ENCODE assay signal across 9 cellular contexts in genomic region chr20:1336699-1337387, GRCh38. TPM values are rescaled to one million over a fixed set of nuclear protein-coding genes. Genes with fewer than 3 reads are reported as not detected.
DNase-seq lines count a peak whose midpoint lies in the region; ATAC-seq and TF ChIP-seq lines count a peak whose summit lies in the region.
"Had no signal": no experiment of that assay in that cellular context is flagged by ENCODE, and none has a peak within 500 bp of the region (broad histone marks: within the 10 kb centered on the region; RNA-seq: fewer than 3 reads in every experiment).

No MANE protein-coding gene starts in this region.

- peak overlapping the region; percentile 20 for H3K4me3 ChIP-seq in left ventricle myocardium inferior
- H3K4me3 ChIP-seq in spleen, result peak overlapping the region in 1 of 8 donors; percentile 15
- H3K4me3 ChIP-seq: SJSA1 had no signal

- ATAC-seq in activated naive CD4-positive, alpha-beta T cell treated with anti-CD3 and anti-CD28 coated beads, Interleukin-2, amount 50 U/mL, for 72 hours, result no peak
- ATAC-seq in GM19467 (IDR thresholded peaks at IDR 0.05; ENCODE audit: unreplicated experiment), result no peak
- ATAC-seq in HG03469 (IDR thresholded peaks at IDR 0.05; ENCODE audit: unreplicated experiment), result no peak

- peaks cover 0 to 6% of the 10 kb centered on the region in 2 donors for H3K36me3 Mint-ChIP-seq in activated naive CD4-positive, alpha-beta T cell treated with anti-CD3 and anti-CD28 coated beads, Interleukin-2, amount 50 U/mL, for 72 hours

- H3K4me1 ChIP-seq in left ventricle myocardium inferior (peaks cover 52% of the 10 kb centered on the region), spleen (peaks cover 17 to 66% (median 33%) of the 10 kb centered on the region in 6 donors)

- intact Hi-C loops in left ventricle myocardium inferior (cut with micrococcal nuclease), result no loop called here
- intact Hi-C loops in spleen (cut with DNase I; ENCODE audit: low total_unique reads), result no loop called here

- H3K27me3 ChIP-seq in left ventricle myocardium inferior (ENCODE audit: low read depth), result no peaks in the 10 kb centered on the region
- H3K27me3 ChIP-seq in spleen (replicated peaks in 1 of 7), result no peaks in the 10 kb centered on the region
- H3K27me3 ChIP-seq: SJSA1 had no signal

- H3K9me3 ChIP-seq in left ventricle myocardium inferior (replicated peaks) (no peaks in the 10 kb centered on the region), spleen (no peaks in the 10 kb centered on the region)
- H3K9me3 ChIP-seq: SJSA1 had no signal

- TF ChIP-seq POLR2A in spleen (IDR thresholded peaks at IDR 0.05), result no peak

- WGBS in spleen, 5 donors, result 23 to 39% (median 27%) methylated on average over 12 to 14 of the region's 14 CpGs

- peak overlapping the region; percentile 81 for H3K27ac ChIP-seq in left ventricle myocardium inferior (replicated peaks)
- peak overlapping the region; percentile 2 to 72 (median 64) for H3K27ac ChIP-seq in spleen
- H3K27ac ChIP-seq: SJSA1 had no signal

- peak overlapping the region; percentile 85 to 88 for H3K27ac Mint-ChIP-seq in activated naive CD4-positive, alpha-beta T cell treated with anti-CD3 and anti-CD28 coated beads, Interleukin-2, amount 50 U/mL, for 72 hours

- H3K36me3 ChIP-seq in left ventricle myocardium inferior, result no peaks in the 10 kb centered on the region
- H3K36me3 ChIP-seq in spleen, result peaks cover 0 to 28% (median 0%) of the 10 kb centered on the region in 6 donors

- DNase-seq in HCEC 1CT, result peak; percentile 36
- DNase-seq in activated naive CD4-positive, alpha-beta T cell treated with anti-CD3 and anti-CD28 coated beads, Interleukin-2, amount 50 U/mL, for 72 hours (ENCODE audit: low spot score in 2 of 2), result no peak
- DNase-seq in left ventricle myocardium inferior, result peak; percentile 84
- DNase-seq in spleen, result peak; percentile 89
- DNase-seq in HK-2 (ENCODE audit: unreplicated experiment), result no peak
- DNase-seq in effector CD8-positive, alpha-beta T cell (lab: John Stamatoyannopoulos, UW), result no peak

- TF ChIP-seq CTCF in left ventricle myocardium inferior (IDR thresholded peaks at IDR 0.05; ENCODE audit: borderline replicate concordance) (no peak), spleen (IDR thresholded peaks at IDR 0.05 in 8 of 11, conservative IDR thresholded peaks at IDR 0.05 in 3 of 11) (no peak)

- no peaks in the 10 kb centered on the region for H3K9me3 Mint-ChIP-seq in activated naive CD4-positive, alpha-beta T cell treated with anti-CD3 and anti-CD28 coated beads, Interleukin-2, amount 50 U/mL, for 72 hours

RNA-seq across cellular contexts. Expression of gene SDCBP2, which starts 7.9 kb away (rescaled TPM):
- total RNA-seq in activated naive CD4-positive, alpha-beta T cell treated with anti-CD3 and anti-CD28 coated beads, Interleukin-2, amount 50 U/mL, for 72 hours, result 10 to 100 TPM in 1 of 2 donors, 1 to 10 TPM in 1; 4.9 to 18.5 TPM
- total RNA-seq in left ventricle myocardium inferior (2.2 TPM), spleen (1 to 10 TPM; 2.1 to 7.1 (median 3.5) TPM)
- 1 to 10 TPM; 2.0 to 3.7 (median 3.0) TPM for polyA plus RNA-seq in spleen

RNA-seq across cellular contexts. Expression of gene FKBP1A, which starts 56.0 kb away (rescaled TPM):
- total RNA-seq in activated naive CD4-positive, alpha-beta T cell treated with anti-CD3 and anti-CD28 coated beads, Interleukin-2, amount 50 U/mL, for 72 hours, result 100 to 1,000 TPM; 147 to 374 TPM
- total RNA-seq in left ventricle myocardium inferior, result 124 TPM
- 100 to 1,000 TPM; 167 to 338 (median 260) TPM for total RNA-seq in spleen
- 100 to 1,000 TPM; 135 to 286 (median 209) TPM for polyA plus RNA-seq in spleen

Comparison
In these comparisons a context has a peak if more than half of its experiments do, and no peak if none do; other contexts are left out.
1. DNase-seq: peak in HCEC 1CT (single experiment), left ventricle myocardium inferior (single experiment) and spleen (single experiment); none in activated naive CD4-positive, alpha-beta T cell treated with anti-CD3 and anti-CD28 coated beads, Interleukin-2, amount 50 U/mL, for 72 hours (0 of 2), HK-2 (single experiment) and effector CD8-positive, alpha-beta T cell (single experiment).